8 cellular contexts compared by ENCODE assay signal in genomic region chrX:47218920-47219815, GRCh38. TPM values are rescaled to one million over a fixed set of nuclear protein-coding genes. Genes with fewer than 3 reads are reported as not detected.
DNase-seq lines count a peak whose midpoint lies in the region; ATAC-seq, FAIRE-seq and TF ChIP-seq lines count a peak whose summit lies in the region.

No MANE protein-coding gene starts in this region.

- H3K27me3 ChIP-seq in pancreas, result no peaks in the 10 kb centered on the region
- no peaks in the 10 kb centered on the region for H3K27me3 ChIP-seq in aorta (ENCODE audit: control insufficient read depth in 1 of 2, insufficient read depth in 2 of 2, low read length in 1 of 2)

- H3K27ac Mint-ChIP-seq in activated T-helper 17 cell treated with anti-CD3 and anti-CD28 coated beads, Interleukin-2, amount 50 U/mL, for 72 hours, result peak overlapping the region; percentile 97

- DNase-seq in GM10266 (ENCODE audit: extremely low spot score), result peak; percentile 40
- peak; percentile 28 for DNase-seq in NCI-H2227 treated with DMSO at 0.1 percent for 48 hours (lab: John Stamatoyannopoulos, UW)
- peak in 1 of 2 donors; percentile 47 for DNase-seq in foreskin fibroblast
- peak; percentile 39 to 86 (median 66) for DNase-seq in pancreas
- peak; percentile 68 to 85 for DNase-seq in aorta
- DNase-seq in NCI-H2196 treated with DMSO at 0.1 percent for 48 hours (lab: John Stamatoyannopoulos, UW; ENCODE audit: unreplicated experiment), result no peak

- H3K36me3 ChIP-seq in pancreas (peaks cover 0 to 21% (median 3%) of the 10 kb centered on the region in 3 donors), aorta (ENCODE audit: control insufficient read depth in 1 of 2, insufficient read depth in 2 of 2, low read length in 1 of 2) (peaks cover 0 to 5% of the 10 kb centered on the region in 2 donors)

- H3K27ac ChIP-seq in pancreas (peak overlapping the region; percentile 94 to 97 (median 94)), aorta (ENCODE audit: low read depth in 1 of 2, low read length in 2 of 2) (peak overlapping the region; percentile 16 to 96)

- TF ChIP-seq CTCF in GM10266 (IDR thresholded peaks at IDR 0.05; ENCODE audit: control insufficient read depth, insufficient read depth, low read depth, missing control alignments), result no peak
- TF ChIP-seq CTCF in foreskin fibroblast (IDR thresholded peaks at IDR 0.05; ENCODE audit: low read depth, low read length), result no peak
- no peak for TF ChIP-seq CTCF in pancreas (IDR thresholded peaks at IDR 0.05)

- peak overlapping the region; percentile 89 for H3K4me3 Mint-ChIP-seq in activated T-helper 17 cell treated with anti-CD3 and anti-CD28 coated beads, Interleukin-2, amount 50 U/mL, for 72 hours

- peaks cover 36% of the 10 kb centered on the region for H3K4me1 Mint-ChIP-seq in activated T-helper 17 cell treated with anti-CD3 and anti-CD28 coated beads, Interleukin-2, amount 50 U/mL, for 72 hours

- no peaks in the 10 kb centered on the region for H3K27me3 Mint-ChIP-seq in activated T-helper 17 cell treated with anti-CD3 and anti-CD28 coated beads, Interleukin-2, amount 50 U/mL, for 72 hours

- no peak for FAIRE-seq in pancreas (lab: Jason Lieb, UNC)

- intact Hi-C loops in pancreas (cut with DNase I) (no loop called here), aorta (cut with DNase I) (loop anchor here in 1 of 2 donors (1.0 kb wide), 2 partner anchors 14 to 26 kb away; partner anchors contain the start of genes UBA1 and USP11)

- 1 to 18% methylated on average over 44 to 60 of the region's 60 CpGs for WGBS in pancreas, 2 donors
- WGBS in aorta, 2 donors, result 1 to 19% methylated on average over 41 to 60 of the region's 60 CpGs

- H3K4me3 ChIP-seq in foreskin fibroblast (ENCODE audit: low read depth in 1 of 2, low read length in 2 of 2) (peak overlapping the region; percentile 75 to 81), pancreas (peak overlapping the region; percentile 79 to 97 (median 96)), aorta (ENCODE audit: low read length in 2 of 2) (peak overlapping the region; percentile 69 to 70)

- H3K9me3 ChIP-seq in pancreas, result no peaks in the 10 kb centered on the region
- H3K9me3 ChIP-seq in aorta (ENCODE audit: control insufficient read depth, low read length), result no peaks in the 10 kb centered on the region

- no peaks in the 10 kb centered on the region for H3K9me3 Mint-ChIP-seq in activated T-helper 17 cell treated with anti-CD3 and anti-CD28 coated beads, Interleukin-2, amount 50 U/mL, for 72 hours

- peaks cover 86% of the 10 kb centered on the region for H3K36me3 Mint-ChIP-seq in activated T-helper 17 cell treated with anti-CD3 and anti-CD28 coated beads, Interleukin-2, amount 50 U/mL, for 72 hours (ENCODE audit: low read depth)

- peaks cover 0 to 11% (median 0%) of the 10 kb centered on the region in 3 donors for H3K4me1 ChIP-seq in pancreas
- H3K4me1 ChIP-seq in aorta (ENCODE audit: control insufficient read depth in 1 of 2, insufficient read depth in 2 of 2, low read length in 2 of 2), result no peaks in the 10 kb centered on the region

- no peak for ATAC-seq in activated T-helper 17 cell treated with anti-CD3 and anti-CD28 coated beads, Interleukin-2, amount 50 U/mL, for 72 hours (replicated peaks)
- ATAC-seq in pancreas (peak in 1 of 4 donors; percentile 0), aorta (ENCODE audit: low FRiP score) (no peak), HG03521 (IDR thresholded peaks at IDR 0.05; ENCODE audit: unreplicated experiment) (no peak)

RNA-seq across cellular contexts. Expression of gene CDK16, which starts 0.7 kb away (rescaled TPM):
- 10 to 100 TPM; 58.3 to 71.5 TPM for total RNA-seq in activated T-helper 17 cell treated with anti-CD3 and anti-CD28 coated beads, Interleukin-2, amount 50 U/mL, for 72 hours
- total RNA-seq in pancreas (10 to 100 TPM; 29.9 to 47.9 (median 34.5) TPM), aorta (10 to 100 TPM; 52.5 to 61.3 TPM)
- polyA plus RNA-seq in pancreas (10 to 100 TPM; 42.6 to 46.2 TPM), aorta (10 to 100 TPM; 14.0 to 45.5 TPM)

RNA-seq across cellular contexts. Expression of gene USP11, which starts 13.6 kb away (rescaled TPM):
- 10 to 100 TPM; 24.0 to 26.6 TPM for total RNA-seq in activated T-helper 17 cell treated with anti-CD3 and anti-CD28 coated beads, Interleukin-2, amount 50 U/mL, for 72 hours
- 10 to 100 TPM; 17.6 to 31.6 (median 22.5) TPM for total RNA-seq in pancreas
- polyA plus RNA-seq in pancreas, result 10 to 100 TPM; 30.8 to 58.4 TPM
- 10 to 100 TPM; 68.9 to 90.3 TPM for total RNA-seq in aorta
- polyA plus RNA-seq in aorta, result 10 to 100 TPM; 15.3 to 79.0 TPM

RNA-seq across cellular contexts. Expression of gene UBA1, which starts 25.5 kb away (rescaled TPM):
- 100 to 1,000 TPM; 227 to 255 TPM for total RNA-seq in activated T-helper 17 cell treated with anti-CD3 and anti-CD28 coated beads, Interleukin-2, amount 50 U/mL, for 72 hours
- total RNA-seq in pancreas (100 to 1,000 TPM in 1 of 6 donors, 10 to 100 TPM in 5; 49.0 to 117 (median 64.0) TPM), aorta (100 to 1,000 TPM; 160 to 167 TPM)
- polyA plus RNA-seq in pancreas (100 to 1,000 TPM in 1 of 2 donors, 10 to 100 TPM in 1; 62.2 to 101 TPM), aorta (100 to 1,000 TPM in 1 of 2 donors, 10 to 100 TPM in 1; 33.8 to 109 TPM)
